ENCODE assay signal across 15 cellular contexts in genomic region chr6:64325093-64325492, GRCh38.
"Had no signal": no experiment of that assay in that cellular context is flagged by ENCODE, and none has a peak within 500 bp of the region (broad histone marks: within the 10 kb centered on the region; RNA-seq: fewer than 3 reads in every experiment).

No MANE protein-coding gene starts in this region.

- H3K9me3 ChIP-seq: MG63 had no signal

- H3K27me3 ChIP-seq: MG63 had no signal

- DNase-seq: KBM-7, MG63, NCI-H1092, NCI-H1436, NCI-H187, NCI-H2029, NCI-H2081 treated with DMSO at 0.1 percent for 48 hours, NCI-H2227 treated with DMSO at 0.1 percent for 48 hours, NCI-H524, NCI-H526 treated with DMSO at 0.1 percent for 48 hours, NCI-H774, RPMI8226, SHP77, SW 1271, T-cell had no signal

- H3K4me3 ChIP-seq: MG63 had no signal

- ATAC-seq: T-cell had no signal

- H3K36me3 ChIP-seq: MG63 had no signal
